In genomic region chr3:36633060-36633459, GRCh38 we compare ENCODE assay signal across 29 cellular contexts.
"Had no signal": no experiment of that assay in that cellular context is flagged by ENCODE, and none has a peak within 500 bp of the region (broad histone marks: within the 10 kb centered on the region; RNA-seq: fewer than 3 reads in every experiment).

No MANE protein-coding gene starts in this region.

- H3K9me3 ChIP-seq: testis, thoracic aorta, thyroid gland, tibial artery, transverse colon, upper lobe of left lung, upper lobe of right lung, uterus, vagina had no signal

- H3K27me3 Mint-ChIP-seq: stimulated activated memory B cell treated with anti-CD40 and anti-IgM and Interleukin-4, amounts not matched to agents 10 μg/mL and 1 μg/mL and 100 μg/mL, for 72 hours; stimulated activated naive CD8-positive, alpha-beta T cell treated with anti-CD3 and anti-CD28 coated beads, Interleukin-15, amount 100 ng/mL, for 72 hours; stimulated activated naive CD8-positive, alpha-beta T cell treated with anti-CD3 and anti-CD28 coated beads, Interleukin-15, Interleukin-2, amounts not matched to agents 100 ng/mL and 50 ng/mL, for 24 hours had no signal

- H3K27ac ChIP-seq: stomach, suprapubic skin, testis, thoracic aorta, thyroid gland, tibial artery, tibial nerve, transverse colon, upper lobe of left lung, upper lobe of right lung, uterus, vagina had no signal

- H3K4me1 ChIP-seq: stomach, suprapubic skin, testis, thyroid gland, tibial artery, tibial nerve, transverse colon, upper lobe of right lung, uterus, vagina had no signal

- ATAC-seq: stimulated activated effector memory CD8-positive, alpha-beta T cell treated with anti-CD3 and anti-CD28 coated beads, Interleukin-12 subunit alpha, Interleukin-12 subunit beta, amount 100 ng/mL, for 72 hours; stimulated activated memory B cell treated with anti-CD40 and anti-IgM and Interleukin-4, amounts not matched to agents 10 μg/mL and 1 μg/mL and 100 μg/mL, for 72 hours; stimulated activated naive B cell treated with anti-CD40 and anti-IgM and Interleukin-4, amounts not matched to agents 10 μg/mL and 1 μg/mL and 100 μg/mL, for 72 hours; stimulated activated naive CD8-positive, alpha-beta T cell treated with anti-CD3 and anti-CD28 coated beads, Interleukin-15, amount 100 ng/mL, for 72 hours; stimulated activated naive CD8-positive, alpha-beta T cell treated with anti-CD3 and anti-CD28 coated beads, Interleukin-15, Interleukin-2, amounts not matched to agents 100 U/mL and 50 U/mL, for 24 hours; upper lobe of right lung had no signal

- H3K4me3 ChIP-seq: stomach, suprapubic skin, thoracic aorta, thyroid gland, tibial artery, tibial nerve, transverse colon, upper lobe of left lung, upper lobe of right lung, uterus, vagina had no signal

- H3K4me1 Mint-ChIP-seq: stimulated activated effector memory CD8-positive, alpha-beta T cell treated with anti-CD3 and anti-CD28 coated beads, Interleukin-12 subunit alpha, Interleukin-12 subunit beta, amount 100 ng/mL, for 72 hours; stimulated activated memory B cell treated with anti-CD40 and anti-IgM and Interleukin-4, amounts not matched to agents 10 μg/mL and 1 μg/mL and 100 μg/mL, for 72 hours; stimulated activated naive B cell treated with anti-CD40 and anti-IgM and Interleukin-4, amounts not matched to agents 10 μg/mL and 1 μg/mL and 100 μg/mL, for 72 hours; stimulated activated naive CD8-positive, alpha-beta T cell treated with anti-CD3 and anti-CD28 coated beads, Interleukin-15, amount 100 ng/mL, for 72 hours had no signal

- H3K27me3 ChIP-seq: stomach, suprapubic skin, testis, thyroid gland, tibial artery, tibial nerve, transverse colon, upper lobe of left lung, upper lobe of right lung, uterus, vagina had no signal

- DNase-seq: stimulated activated CD4-positive, alpha-beta T cell treated with anti-CD3 and anti-CD28 coated beads, Interleukin-2, amount 100 ng/mL, for 48 hours; stimulated activated CD4-positive, alpha-beta T cell treated with anti-CD3 and anti-CD28 coated beads, Interleukin-4, amount 100 ng/mL, for 1 hour; stimulated activated CD4-positive, alpha-beta T cell treated with anti-CD3 and anti-CD28 coated beads, Interleukin-4, amount 100 ng/mL, for 24 hours; stimulated activated CD4-positive, alpha-beta T cell treated with anti-CD3 and anti-CD28 coated beads, Interleukin-4, amount 100 ng/mL, for 4 hours; stimulated activated CD8-positive, alpha-beta memory T cell treated with anti-CD3 and anti-CD28 coated beads, Interleukin-4, amount 100 ng/mL, for 48 hours; stimulated activated naive B cell treated with anti-CD40 and anti-IgM and Interleukin-4, amounts not matched to agents 10 μg/mL and 1 μg/mL and 100 μg/mL, for 72 hours; stimulated activated naive CD4-positive, alpha-beta T cell; stimulated activated naive CD4-positive, alpha-beta T cell treated with Interleukin-2 at 50 U/mL for 16 hours; stimulated activated naive CD8-positive, alpha-beta T cell treated with anti-CD3 and anti-CD28 coated beads, Interleukin-15, amount 100 ng/mL, for 72 hours; stimulated activated naive CD8-positive, alpha-beta T cell treated with anti-CD3 and anti-CD28 coated beads, Interleukin-15, Interleukin-2, amounts not matched to agents 100 U/mL and 50 U/mL, for 24 hours; stomach; substantia nigra; testis; thyroid gland; tibial artery; transverse colon; trophoblast cell; upper lobe of right lung; uterus had no signal

- H3K36me3 ChIP-seq: stomach, suprapubic skin, thoracic aorta, thyroid gland, tibial artery, tibial nerve, transverse colon, upper lobe of left lung, upper lobe of right lung, uterus, vagina had no signal

- H3K36me3 Mint-ChIP-seq: stimulated activated effector memory CD8-positive, alpha-beta T cell treated with anti-CD3 and anti-CD28 coated beads, Interleukin-12 subunit alpha, Interleukin-12 subunit beta, amount 100 ng/mL, for 72 hours; stimulated activated memory B cell treated with anti-CD40 and anti-IgM and Interleukin-4, amounts not matched to agents 10 μg/mL and 1 μg/mL and 100 μg/mL, for 72 hours; stimulated activated naive B cell treated with anti-CD40 and anti-IgM and Interleukin-4, amounts not matched to agents 10 μg/mL and 1 μg/mL and 100 μg/mL, for 72 hours; type B pancreatic cell had no signal

- H3K27ac Mint-ChIP-seq: stimulated activated effector memory CD8-positive, alpha-beta T cell treated with anti-CD3 and anti-CD28 coated beads, Interleukin-12 subunit alpha, Interleukin-12 subunit beta, amount 100 ng/mL, for 72 hours; stimulated activated memory B cell treated with anti-CD40 and anti-IgM and Interleukin-4, amounts not matched to agents 10 μg/mL and 1 μg/mL and 100 μg/mL, for 72 hours; stimulated activated naive B cell treated with anti-CD40 and anti-IgM and Interleukin-4, amounts not matched to agents 10 μg/mL and 1 μg/mL and 100 μg/mL, for 72 hours; stimulated activated naive CD8-positive, alpha-beta T cell treated with anti-CD3 and anti-CD28 coated beads, Interleukin-15, amount 100 ng/mL, for 72 hours; stimulated activated naive CD8-positive, alpha-beta T cell treated with anti-CD3 and anti-CD28 coated beads, Interleukin-15, Interleukin-2, amounts not matched to agents 100 ng/mL and 50 ng/mL, for 24 hours; type B pancreatic cell had no signal

- FAIRE-seq: urothelium cell line had no signal

- H3K4me3 Mint-ChIP-seq: stimulated activated effector memory CD8-positive, alpha-beta T cell treated with anti-CD3 and anti-CD28 coated beads, Interleukin-12 subunit alpha, Interleukin-12 subunit beta, amount 100 ng/mL, for 72 hours; stimulated activated memory B cell treated with anti-CD40 and anti-IgM and Interleukin-4, amounts not matched to agents 10 μg/mL and 1 μg/mL and 100 μg/mL, for 72 hours; stimulated activated naive B cell treated with anti-CD40 and anti-IgM and Interleukin-4, amounts not matched to agents 10 μg/mL and 1 μg/mL and 100 μg/mL, for 72 hours; stimulated activated naive CD8-positive, alpha-beta T cell treated with anti-CD3 and anti-CD28 coated beads, Interleukin-15, amount 100 ng/mL, for 72 hours; stimulated activated naive CD8-positive, alpha-beta T cell treated with anti-CD3 and anti-CD28 coated beads, Interleukin-15, Interleukin-2, amounts not matched to agents 100 ng/mL and 50 ng/mL, for 24 hours; type B pancreatic cell had no signal

- H3K9me3 Mint-ChIP-seq: stimulated activated effector memory CD8-positive, alpha-beta T cell treated with anti-CD3 and anti-CD28 coated beads, Interleukin-12 subunit alpha, Interleukin-12 subunit beta, amount 100 ng/mL, for 72 hours; stimulated activated naive CD8-positive, alpha-beta T cell treated with anti-CD3 and anti-CD28 coated beads, Interleukin-15, amount 100 ng/mL, for 72 hours; stimulated activated naive CD8-positive, alpha-beta T cell treated with anti-CD3 and anti-CD28 coated beads, Interleukin-15, Interleukin-2, amounts not matched to agents 100 ng/mL and 50 ng/mL, for 24 hours; type B pancreatic cell had no signal
